In the genomic region with DNA sequence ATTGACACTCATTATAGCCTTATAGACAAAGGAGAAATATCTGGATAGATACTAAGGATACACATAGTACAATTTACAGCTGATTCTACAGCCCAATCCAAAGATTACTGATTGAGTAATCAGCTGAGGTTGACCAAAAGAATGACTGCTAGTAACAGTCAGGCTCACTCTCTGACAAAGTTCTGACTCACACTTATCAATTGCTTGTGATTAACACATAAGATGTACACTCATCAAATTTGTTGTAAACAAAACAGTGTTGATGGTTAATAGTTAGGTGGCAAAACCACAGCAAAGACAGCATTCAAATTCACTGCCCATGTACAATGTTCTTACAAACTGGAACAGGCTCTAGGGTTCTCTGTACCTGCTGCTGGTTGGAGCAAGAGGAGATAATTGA, we compare ENCODE assay signal across 20 cellular contexts.
DNase-seq lines count a peak whose midpoint lies in the region; ATAC-seq and TF ChIP-seq lines count a peak whose summit lies in the region.
"Had no signal": no experiment of that assay in that cellular context is flagged by ENCODE, and none has a peak within 500 bp of the region (broad histone marks: within the 10 kb centered on the region; RNA-seq: fewer than 3 reads in every experiment).

No MANE protein-coding gene starts in this region.

- no peaks in the 10 kb centered on the region for H3K4me1 ChIP-seq in CD8-positive, alpha-beta memory T cell (ENCODE audit: insufficient read depth, low read length)
- H3K4me1 ChIP-seq: A549, esophagus squamous epithelium had no signal

- peaks cover 0 to 2% (median 0%) of the 10 kb centered on the region in 3 donors for H3K36me3 Mint-ChIP-seq in CD8-positive, alpha-beta memory T cell
- H3K36me3 Mint-ChIP-seq: CD14-positive monocyte had no signal

- no peaks in the 10 kb centered on the region for H3K27me3 ChIP-seq in CD8-positive, alpha-beta memory T cell (ENCODE audit: insufficient read depth, low read length, poor library complexity, severe bottlenecking)
- H3K27me3 ChIP-seq: dorsolateral prefrontal cortex, esophagus squamous epithelium, SJSA1 had no signal

- no peak overlapping the region for H3K27ac Mint-ChIP-seq in CD8-positive, alpha-beta memory T cell
- H3K27ac Mint-ChIP-seq: CD14-positive monocyte, H9 had no signal

- POLR2A ChIA-PET in CD8-positive, alpha-beta memory T cell (lab: Charles Lee) = no interaction called here

- H3K9me3 Mint-ChIP-seq in CD8-positive, alpha-beta memory T cell = peaks cover 4 to 13% (median 7%) of the 10 kb centered on the region in 5 donors

- H3K4me1 Mint-ChIP-seq in CD8-positive, alpha-beta memory T cell = no peaks in the 10 kb centered on the region
- H3K4me1 Mint-ChIP-seq: H9 had no signal

- H3K27me3 Mint-ChIP-seq in CD8-positive, alpha-beta memory T cell = no peaks in the 10 kb centered on the region

- TF ChIP-seq CTCF in foreskin fibroblast (IDR thresholded peaks at IDR 0.05; ENCODE audit: low read depth, low read length) = no peak
- no peak for TF ChIP-seq CTCF in omental fat pad (IDR thresholded peaks at IDR 0.05)

- H3K9me3 ChIP-seq in CD8-positive, alpha-beta memory T cell (ENCODE audit: low read length) = no peaks in the 10 kb centered on the region
- H3K9me3 ChIP-seq: esophagus squamous epithelium, SJSA1 had no signal

- H3K27ac ChIP-seq in CD8-positive, alpha-beta memory T cell (ENCODE audit: low read depth, low read length) = no peak overlapping the region
- H3K27ac ChIP-seq: A549, dorsolateral prefrontal cortex, esophagus squamous epithelium, SJSA1 had no signal

- no peak overlapping the region for H3K4me3 ChIP-seq in foreskin fibroblast (ENCODE audit: low read depth in 1 of 2, low read length in 2 of 2)
- H3K4me3 ChIP-seq in CD8-positive, alpha-beta memory T cell (ENCODE audit: low read length) = no peak overlapping the region
- H3K4me3 ChIP-seq: A549, dorsolateral prefrontal cortex, esophagus squamous epithelium, SJSA1 had no signal

- ATAC-seq in omental fat pad (ENCODE audit: low FRiP score) = no peak
- ATAC-seq: A549, sciatic nerve had no signal

- CTCF ChIA-PET in CD8-positive, alpha-beta memory T cell (lab: Charles Lee) = no interaction called here

- peak; percentile 7 for DNase-seq in AG08395 (ENCODE audit: low spot score)
- peak; percentile 76 for DNase-seq in M059J (ENCODE audit: low read depth)
- DNase-seq in astrocyte of the hippocampus (ENCODE audit: low read depth, low spot score) = peak; percentile 51
- peak; percentile 58 to 76 for DNase-seq in foreskin fibroblast
- no peak for DNase-seq in NCI-H1417 (lab: John Stamatoyannopoulos, UW)
- no peak for DNase-seq in CD8-positive, alpha-beta memory T cell
- no peak for DNase-seq in omental fat pad (ENCODE audit: low spot score)
- DNase-seq in DMS79 (lab: John Stamatoyannopoulos, UW) = no peak
- DNase-seq: activated CD4-positive, alpha-beta T cell treated with anti-CD3 and anti-CD28 coated beads for 48 hours; activated naive CD4-positive, alpha-beta T cell; dorsolateral prefrontal cortex; esophagus squamous epithelium; H9; Karpas-422; NCI-H1694; nucleus accumbens had no signal

- H3K4me3 Mint-ChIP-seq in CD8-positive, alpha-beta memory T cell = no peak overlapping the region
- H3K4me3 Mint-ChIP-seq: CD14-positive monocyte, H9 had no signal

- no peaks in the 10 kb centered on the region for H3K36me3 ChIP-seq in CD8-positive, alpha-beta memory T cell (ENCODE audit: insufficient read depth, low read length)
- H3K36me3 ChIP-seq: esophagus squamous epithelium, SJSA1 had no signal

Comparison
In these comparisons a context has a peak if more than half of its experiments do, and no peak if none do; other contexts are left out.
1. DNase-seq: peak in AG08395 (single experiment), M059J (single experiment), astrocyte of the hippocampus (single experiment) and foreskin fibroblast (2 of 2); none in NCI-H1417 (0 of 3), CD8-positive, alpha-beta memory T cell (0 of 5), omental fat pad (single experiment) and DMS79 (single experiment).